In the genomic region with DNA sequence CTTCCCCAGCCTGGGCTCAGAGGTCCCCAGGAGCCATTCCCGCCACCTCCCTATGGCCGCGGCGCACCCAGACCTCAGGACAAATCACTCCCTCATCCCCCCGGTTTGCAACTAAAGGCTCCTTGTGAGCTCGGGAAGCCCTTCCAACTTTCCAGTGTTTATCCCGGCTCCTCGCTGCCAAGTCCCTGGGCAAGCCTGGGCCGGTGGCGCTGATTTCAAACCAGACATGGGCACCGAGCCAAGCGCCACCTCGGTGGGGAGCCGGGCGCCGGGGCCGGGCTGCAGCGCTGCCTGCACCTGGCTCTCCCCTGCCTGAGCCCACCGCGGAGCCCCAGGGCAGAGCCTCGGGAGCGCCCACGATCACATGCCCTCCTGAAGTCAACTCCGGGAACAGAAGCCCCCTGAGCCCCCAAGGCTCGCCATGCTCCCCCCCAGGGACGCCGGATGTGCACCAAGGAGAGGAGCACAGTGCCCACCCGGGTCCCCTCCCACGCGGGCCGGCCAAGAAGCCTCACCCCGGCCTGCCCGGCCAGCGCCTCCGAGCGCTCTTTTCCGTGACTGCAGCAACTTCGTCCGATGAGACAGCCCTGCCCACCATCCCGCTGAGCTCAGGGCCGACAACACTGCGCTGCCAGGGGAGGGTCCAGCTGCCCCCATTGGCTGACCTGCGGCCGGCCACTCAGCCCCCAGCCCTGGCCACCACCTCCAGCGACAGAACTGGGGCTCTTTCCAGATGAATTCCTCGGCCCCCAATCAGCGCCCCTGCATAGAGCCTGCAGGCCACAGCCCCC, we compare ENCODE assay signal across 8 cellular contexts. TPM values are rescaled to one million over a fixed set of nuclear protein-coding genes. Genes with fewer than 3 reads are reported as not detected.
DNase-seq lines count a peak whose midpoint lies in the region; ATAC-seq and TF ChIP-seq lines count a peak whose summit lies in the region.

No MANE protein-coding gene starts in this region.

- no peaks in the 10 kb centered on the region for H3K9me3 ChIP-seq in muscle layer of duodenum (ENCODE audit: control insufficient read depth in 1 of 2, low read length in 2 of 2)
- no peaks in the 10 kb centered on the region for H3K9me3 ChIP-seq in Caco-2
- H3K9me3 ChIP-seq in MM.1S (replicated peaks; ENCODE audit: insufficient read depth, low read length) = no peaks in the 10 kb centered on the region

- H2AFZ ChIP-seq in MM.1S (ENCODE audit: low read length) = no peak overlapping the region

- CTCF ChIA-PET in Caco-2 (lab: Charles Lee) = no interaction called here

- H3K79me2 ChIP-seq in MM.1S (ENCODE audit: low read length) = peaks cover 94% of the 10 kb centered on the region

- H3K4me1 ChIP-seq in muscle layer of duodenum (ENCODE audit: control insufficient read depth in 1 of 2, insufficient read depth in 2 of 2, low read length in 2 of 2) (peaks cover 34 to 68% of the 10 kb centered on the region in 2 donors), Caco-2 (peaks cover 15% of the 10 kb centered on the region), MM.1S (ENCODE audit: low read length) (no peaks in the 10 kb centered on the region)

- no peaks in the 10 kb centered on the region for H4K20me1 ChIP-seq in MM.1S (ENCODE audit: insufficient read depth, low read length)

- TF ChIP-seq CTCF in epithelial cell of esophagus (IDR thresholded peaks at IDR 0.05; ENCODE audit: insufficient read depth, low read depth, low read length, missing control alignments) (no peak), Caco-2 (IDR thresholded peaks at IDR 0.05; ENCODE audit: insufficient read depth in 1 of 2, low read depth in 1 of 2, low read length in 1 of 2, severe bottlenecking in 1 of 2, unreplicated experiment in 1 of 2) (no peak), MM.1S (IDR thresholded peaks at IDR 0.05; ENCODE audit: low read length) (no peak), GM10266 (IDR thresholded peaks at IDR 0.05; ENCODE audit: control insufficient read depth, insufficient read depth, low read depth, missing control alignments) (no peak)

- H3K9ac ChIP-seq in MM.1S (ENCODE audit: low read length) = no peak overlapping the region

- no peaks in the 10 kb centered on the region for H3K9me2 ChIP-seq in MM.1S (replicated peaks; ENCODE audit: insufficient read depth, low read length)

- H3K4me3 ChIP-seq in epithelial cell of esophagus (ENCODE audit: low read length) = peak overlapping the region; percentile 68
- peak overlapping the region; percentile 42 to 65 for H3K4me3 ChIP-seq in muscle layer of duodenum (ENCODE audit: low read depth in 1 of 2, low read length in 2 of 2)
- no peak overlapping the region for H3K4me3 ChIP-seq in Caco-2 (ENCODE audit: low read depth, low read length)
- no peak overlapping the region for H3K4me3 ChIP-seq in MM.1S (ENCODE audit: low read length)

- POLR2A ChIA-PET in Caco-2 (lab: Charles Lee) = no interaction called here

- no peak for ATAC-seq in HG03442 (IDR thresholded peaks at IDR 0.05; ENCODE audit: unreplicated experiment)

- no peak overlapping the region for H3K27ac Mint-ChIP-seq in Caco-2 (ENCODE audit: unreplicated experiment)

- peaks cover 44% of the 10 kb centered on the region for H3K36me3 Mint-ChIP-seq in Caco-2 (ENCODE audit: insufficient read depth, unreplicated experiment)

- H3F3A ChIP-seq in MM.1S (ENCODE audit: insufficient read depth, low read length) = no peaks in the 10 kb centered on the region

- H3K27ac ChIP-seq in muscle layer of duodenum (ENCODE audit: low read length) (peak overlapping the region; percentile 91), MM.1S (ENCODE audit: low read length) (no peak overlapping the region)

- no peak overlapping the region for H3K4me2 ChIP-seq in MM.1S (ENCODE audit: low read depth, low read length)

- no peaks in the 10 kb centered on the region for H3K27me3 Mint-ChIP-seq in Caco-2 (ENCODE audit: insufficient read depth, unreplicated experiment)

- intact Hi-C loops in Caco-2 (cut with micrococcal nuclease; ENCODE audit: unreplicated experiment) = no loop called here

- peaks cover 0 to 3% of the 10 kb centered on the region in 2 donors for H3K36me3 ChIP-seq in muscle layer of duodenum (ENCODE audit: control insufficient read depth in 1 of 2, insufficient read depth in 2 of 2, low read length in 2 of 2)
- peaks cover 3% of the 10 kb centered on the region; the same call in 1 of the 2 replicates for H3K36me3 ChIP-seq in Caco-2 (ENCODE audit: control insufficient read depth, insufficient read depth, low read length)
- H3K36me3 ChIP-seq in MM.1S (replicated peaks; ENCODE audit: insufficient read depth, low read length) = no peaks in the 10 kb centered on the region

- H3K9me3 Mint-ChIP-seq in Caco-2 (ENCODE audit: unreplicated experiment) = no peaks in the 10 kb centered on the region

- H3K27me3 ChIP-seq in muscle layer of duodenum (ENCODE audit: low read depth, low read length) (no peaks in the 10 kb centered on the region), Caco-2 (replicated peaks; ENCODE audit: control insufficient read depth, insufficient read depth, low read length) (no peaks in the 10 kb centered on the region), MM.1S (replicated peaks; ENCODE audit: insufficient read depth, low read length) (no peaks in the 10 kb centered on the region)

- H3K4me1 Mint-ChIP-seq in Caco-2 (ENCODE audit: low read depth, unreplicated experiment) = peaks cover 8% of the 10 kb centered on the region

- no TSS peak for BruUV-seq in Caco-2 (replicated peaks; lab: Mats Ljungman, UMichigan)

- no peak overlapping the region for H3K4me3 Mint-ChIP-seq in Caco-2 (ENCODE audit: unreplicated experiment)

- DNase-seq in DMS79 treated with DMSO at 0.1 percent for 48 hours (lab: John Stamatoyannopoulos, UW) = peak; percentile 96
- DNase-seq in NCI-H748 treated with DMSO at 0.1 percent for 48 hours (lab: John Stamatoyannopoulos, UW) = peak; percentile 84
- peak; percentile 88 for DNase-seq in epithelial cell of esophagus (ENCODE audit: low read depth)
- DNase-seq in Caco-2 = no peak
- no peak for DNase-seq in MM.1S
- DNase-seq in GM10266 (ENCODE audit: extremely low spot score) = no peak

RNA-seq across cellular contexts. Expression of gene NCOR2, which starts 50.0 kb away (rescaled TPM):
- total RNA-seq in Caco-2 (2022) = 243 and 250 TPM in 2 replicates

Comparison
In these comparisons a context has a peak if more than half of its experiments do, and no peak if none do; other contexts are left out.
1. DNase-seq: peak in DMS79 treated with DMSO at 0.1 percent for 48 hours (single experiment), NCI-H748 treated with DMSO at 0.1 percent for 48 hours (single experiment) and epithelial cell of esophagus (single experiment); none in Caco-2 (0 of 2), MM.1S (single experiment) and GM10266 (single experiment).
2. H3K4me3 ChIP-seq: peak in epithelial cell of esophagus (single experiment) and muscle layer of duodenum (2 of 2); none in Caco-2 (single experiment) and MM.1S (single experiment).